In genomic region chr10:101578803-101579515, GRCh38 we compare ENCODE assay signal across 27 cellular contexts.
"Had no signal": no experiment of that assay in that cellular context is flagged by ENCODE, and none has a peak within 500 bp of the region (broad histone marks: within the 10 kb centered on the region; RNA-seq: fewer than 3 reads in every experiment).

No MANE protein-coding gene starts in this region.

- H3K4me1 ChIP-seq: pancreas, right atrium auricular region, suprapubic skin, tibial artery had no signal

- H3K9me3 Mint-ChIP-seq: activated CD4-positive, alpha-beta memory T cell treated with anti-CD3 and anti-CD28 coated beads for 36 hours; activated CD4-positive, alpha-beta T cell treated with anti-CD3 and anti-CD28 coated beads, Interleukin-2, amount 10 ng/mL, durations not matched to agents 24 days and 14 days; activated naive CD4-positive, alpha-beta T cell treated with anti-CD3 and anti-CD28 coated beads for 36 hours; activated T-helper 1 cell treated with anti-CD3 and anti-CD28 coated beads, Interleukin-12 subunit alpha, Interleukin-12 subunit beta, Interleukin-2, Interleukin-4 antibody, amounts not matched to agents 30 ng/mL and 10 ng/mL and 1 ng/mL, durations not matched to agents 14 hours and 24 hours and 36 hours; memory B cell; naive thymus-derived CD4-positive, alpha-beta T cell; T-helper 1 cell treated with Interleukin-12 subunit alpha and Interleukin-12 subunit beta and Interleukin-4 antibody, amounts not matched to agents 30 μg/mL and 1 μg/mL, for 36 hours had no signal

- H3K9me3 ChIP-seq: pancreas, right atrium auricular region, suprapubic skin, tibial artery had no signal

- H3K27ac ChIP-seq: pancreas, right atrium auricular region, suprapubic skin, tibial artery had no signal

- H3K27me3 ChIP-seq: pancreas, right atrium auricular region, suprapubic skin, tibial artery had no signal

- H3K4me3 ChIP-seq: pancreas, right atrium auricular region, suprapubic skin, tibial artery had no signal

- H3K4me1 Mint-ChIP-seq: activated CD4-positive, alpha-beta T cell treated with anti-CD3 and anti-CD28 coated beads, Interleukin-2, amount 10 ng/mL, durations not matched to agents 24 days and 14 days had no signal

- H3K27me3 Mint-ChIP-seq: activated CD4-positive, alpha-beta memory T cell treated with anti-CD3 and anti-CD28 coated beads for 36 hours; activated CD4-positive, alpha-beta T cell treated with anti-CD3 and anti-CD28 coated beads, Interleukin-2, amount 10 ng/mL, durations not matched to agents 24 days and 14 days; memory B cell; naive thymus-derived CD4-positive, alpha-beta T cell had no signal

- ATAC-seq: left colon; naive thymus-derived CD4-positive, alpha-beta T cell; pancreas had no signal

- H3K27ac Mint-ChIP-seq: activated CD4-positive, alpha-beta memory T cell treated with anti-CD3 and anti-CD28 coated beads for 36 hours; activated CD4-positive, alpha-beta T cell treated with anti-CD3 and anti-CD28 coated beads, Interleukin-2, amount 10 ng/mL, durations not matched to agents 24 days and 14 days; activated naive CD4-positive, alpha-beta T cell treated with anti-CD3 and anti-CD28 coated beads for 36 hours; memory B cell had no signal

- H3K4me3 Mint-ChIP-seq: activated CD4-positive, alpha-beta memory T cell treated with anti-CD3 and anti-CD28 coated beads for 36 hours; activated CD4-positive, alpha-beta T cell treated with anti-CD3 and anti-CD28 coated beads, Interleukin-2, amount 10 ng/mL, durations not matched to agents 24 days and 14 days; activated naive CD4-positive, alpha-beta T cell treated with anti-CD3 and anti-CD28 coated beads for 36 hours; activated T-helper 1 cell treated with anti-CD3 and anti-CD28 coated beads, Interleukin-12 subunit alpha, Interleukin-12 subunit beta, Interleukin-2, Interleukin-4 antibody, amounts not matched to agents 30 ng/mL and 10 ng/mL and 1 ng/mL, durations not matched to agents 14 hours and 24 hours and 36 hours; memory B cell; naive thymus-derived CD4-positive, alpha-beta T cell; T-helper 1 cell treated with Interleukin-12 subunit alpha and Interleukin-12 subunit beta and Interleukin-4 antibody, amounts not matched to agents 30 μg/mL and 1 μg/mL, for 36 hours had no signal

- DNase-seq: activated CD4-positive, alpha-beta memory T cell treated with anti-CD3 and anti-CD28 coated beads for 36 hours; activated CD4-positive, alpha-beta T cell treated with anti-CD3 and anti-CD28 coated beads, Interleukin-2, amount 10 ng/mL, durations not matched to agents 24 days and 14 days; activated CD4-positive, CD25-positive, alpha-beta regulatory T cell treated with anti-CD3 and anti-CD28 coated beads, Interleukin-2, amount 50 U/mL, for 72 hours; activated CD8-positive, alpha-beta memory T cell treated with anti-CD3 and anti-CD28 coated beads, Interleukin-2, amount 50 U/mL, for 4 hours; activated effector memory CD4-positive, alpha-beta T cell treated with anti-CD3 and anti-CD28 coated beads, Interleukin-2, amount 50 U/mL, for 16 hours; activated naive CD4-positive, alpha-beta T cell treated with anti-CD3 and anti-CD28 coated beads for 36 hours; activated T-cell treated with anti-CD3 and anti-CD28 coated beads, Interleukin-2, amount 50 U/mL, for 1 hour; amniotic stem cell; central memory CD4-positive, alpha-beta T cell; effector CD8-positive, alpha-beta T cell; head of caudate nucleus; hippocampal formation; left colon; midbrain; naive thymus-derived CD4-positive, alpha-beta T cell; nucleus accumbens; pancreas; stimulated activated CD4-positive, alpha-beta T cell treated with anti-CD3 and anti-CD28 coated beads, Interleukin-15, amount 100 ng/mL, for 24 hours; stimulated activated CD4-positive, alpha-beta T cell treated with anti-CD3 and anti-CD28 coated beads, Interleukin-2, amount 100 ng/mL, for 24 hours; stimulated activated naive CD4-positive, alpha-beta T cell; SW 1271; tibial artery had no signal
